In the genomic region with DNA sequence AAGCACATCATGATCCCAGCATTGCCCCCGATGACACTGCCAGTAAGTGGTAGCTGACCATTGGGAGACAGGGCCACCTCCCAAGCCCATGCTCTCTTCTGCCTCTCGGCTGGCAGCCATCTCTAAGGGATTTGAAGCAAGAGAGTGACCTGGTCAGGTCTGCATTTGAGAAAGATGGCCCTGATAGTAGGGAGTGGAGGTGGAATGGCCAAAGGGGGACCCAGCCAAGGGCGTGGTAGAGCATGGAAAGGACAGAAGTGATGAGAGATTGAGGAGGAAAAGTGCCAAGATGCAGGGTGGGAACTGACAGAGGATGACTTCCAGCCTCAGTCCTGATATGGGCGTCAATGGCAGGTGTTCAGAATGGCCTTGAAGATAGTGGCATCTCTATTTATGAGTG, we compare ENCODE assay signal across 1 cellular context.
TF ChIP-seq lines count a peak whose summit lies in the region.

No MANE protein-coding gene starts in this region.

TF ChIP-seq in endothelial cell of umbilical vein, 7 proteins besides CTCF, POLR2A, EP300 and RAD21 (continued from another document):
- no peak for TF ChIP-seq POLR2AphosphoS5 (IDR thresholded peaks at IDR 0.05; ENCODE audit: insufficient read depth, low read depth, low read length)
- TF ChIP-seq, protein P1, sequence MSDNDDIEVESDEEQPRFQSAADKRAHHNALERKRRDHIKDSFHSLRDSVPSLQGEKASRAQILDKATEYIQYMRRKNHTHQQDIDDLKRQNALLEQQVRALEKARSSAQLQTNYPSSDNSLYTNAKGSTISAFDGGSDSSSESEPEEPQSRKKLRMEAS (IDR thresholded peaks at IDR 0.05; ENCODE audit: insufficient read depth, insufficient read length): no peak
- TF ChIP-seq GATA2 (IDR thresholded peaks at IDR 0.05; ENCODE audit: insufficient read depth, insufficient read length, low read depth, low read length): no peak
